Comparison of ENCODE assay signal across 10 cellular contexts in genomic region chr12:53725824-53726223, GRCh38. TPM values are rescaled to one million over a fixed set of nuclear protein-coding genes. Genes with fewer than 3 reads are reported as not detected.
A peak's percentile ranks its signal among the peaks of the same experiment; 100 is the strongest.
DNase-seq lines count a peak whose midpoint lies in the region; ATAC-seq and TF ChIP-seq lines count a peak whose summit lies in the region.
"Had no signal": no experiment of that assay in that cellular context is flagged by ENCODE, and none has a peak within 500 bp of the region (broad histone marks: within the 10 kb centered on the region; RNA-seq: fewer than 3 reads in every experiment).

No MANE protein-coding gene starts in this region.

- peaks cover 0 to 1% (median 0%) of the 10 kb centered on the region in 7 donors for H3K9me3 Mint-ChIP-seq in naive B cell

- H3K4me3 ChIP-seq in A673 (ENCODE audit: low read depth, low read length, poor library complexity, severe bottlenecking) (peak overlapping the region; percentile 57), HFF-Myc (replicated peaks; ENCODE audit: low read depth, low read length) (peak overlapping the region; percentile 83), breast epithelium (peak overlapping the region; percentile 59 to 91 (median 86))
- H3K4me3 ChIP-seq: HAP-1 had no signal

- H3K27ac Mint-ChIP-seq in naive B cell, result no peak overlapping the region

- H3K27me3 ChIP-seq in A673 (replicated peaks; ENCODE audit: insufficient read depth, low read depth, low read length, poor library complexity) (no peaks in the 10 kb centered on the region), breast epithelium (no peaks in the 10 kb centered on the region)

- POLR2A ChIA-PET in A673 (lab: Charles Lee; ENCODE audit: low non-redundant PET), result no interaction called here

- CTCF ChIA-PET in A673 (lab: Charles Lee), result no interaction called here

- H3K36me3 Mint-ChIP-seq in naive B cell, result peaks cover 9 to 37% of the 10 kb centered on the region in 2 donors

- intact Hi-C loops in A673 (cut with micrococcal nuclease; ENCODE audit: unreplicated experiment), result no loop called here
- intact Hi-C loops in breast epithelium (cut with DNase I; ENCODE audit: low total_unique reads), result no loop called here

- TF ChIP-seq POLR2A in breast epithelium (IDR thresholded peaks at IDR 0.05), result no peak

- BruUV-seq in A673 (replicated peaks; lab: Mats Ljungman, UMichigan), result no TSS peak

- H3K36me3 ChIP-seq in A673 (ENCODE audit: insufficient read depth, low read length, poor library complexity, severe bottlenecking), result no peaks in the 10 kb centered on the region
- H3K36me3 ChIP-seq in breast epithelium, result no peaks in the 10 kb centered on the region
- H3K36me3 ChIP-seq: HAP-1 had no signal

- peaks cover 5% of the 10 kb centered on the region for H3K4me1 ChIP-seq in A673 (ENCODE audit: insufficient read depth, low read length, poor library complexity, severe bottlenecking)
- peaks cover 0 to 12% of the 10 kb centered on the region in 2 donors for H3K4me1 ChIP-seq in breast epithelium

- no peak overlapping the region for H3K27ac ChIP-seq in A673 (ENCODE audit: low read depth, low read length, poor library complexity, severe bottlenecking)
- H3K27ac ChIP-seq in breast epithelium, result peak overlapping the region in 1 of 2 donors; percentile 25

- DNase-seq in A673 (ENCODE audit: low spot score), result no peak
- no peak for DNase-seq in HFF-Myc (ENCODE audit: extremely low read depth, low read depth)
- no peak for DNase-seq in breast epithelium (ENCODE audit: low spot score in 2 of 2)
- no peak for DNase-seq in naive B cell
- DNase-seq in NCI-H526 (lab: John Stamatoyannopoulos, UW), result no peak
- DNase-seq: NCI-H1436 had no signal

- no peaks in the 10 kb centered on the region for H3K27me3 Mint-ChIP-seq in naive B cell

- no peak for TF ChIP-seq CTCF in A673 (conservative IDR thresholded peaks at IDR 0.05; ENCODE audit: low read depth, low read length)
- TF ChIP-seq CTCF in HFF-Myc (IDR thresholded peaks at IDR 0.05; ENCODE audit: low read depth, low read length, missing control alignments), result no peak
- TF ChIP-seq CTCF in breast epithelium (IDR thresholded peaks at IDR 0.05), result no peak

- ATAC-seq in naive B cell (ENCODE audit: low read depth in 2 of 2) (no peak), esophagus mucosa (no peak), HG02938 (IDR thresholded peaks at IDR 0.05; ENCODE audit: unreplicated experiment) (no peak), GM18519 (IDR thresholded peaks at IDR 0.05; ENCODE audit: low FRiP score, unreplicated experiment) (no peak)

- H3K9me3 ChIP-seq in A673 (ENCODE audit: low read depth, low read length, poor library complexity, severe bottlenecking) (no peaks in the 10 kb centered on the region), breast epithelium (no peaks in the 10 kb centered on the region)
- H3K9me3 ChIP-seq: HAP-1 had no signal

- peaks cover 28 to 37% (median 32%) of the 10 kb centered on the region in 3 donors for H3K4me1 Mint-ChIP-seq in naive B cell

- peak overlapping the region; percentile 58 to 98 (median 94) for H3K4me3 Mint-ChIP-seq in naive B cell

RNA-seq across cellular contexts. Expression of gene CALCOCO1, which starts 1.4 kb away (rescaled TPM):
- total RNA-seq in A673 (2021) (16.8 and 34.0 TPM in 2 replicates), breast epithelium (100 to 1,000 TPM; 218 to 301 (median 295) TPM), esophagus mucosa (34.6 TPM)
- 10 to 100 TPM; 65.8 to 93.2 (median 78.8) TPM for polyA plus RNA-seq in naive B cell (ENCODE audit: low read depth in 6 of 6)

RNA-seq across cellular contexts. Expression of gene CISTR, which starts 26.0 kb away (rescaled TPM):
- not detected in 2 replicates for total RNA-seq in A673 (2021)
- not detected for total RNA-seq in breast epithelium
- polyA plus RNA-seq in naive B cell (ENCODE audit: low read depth in 6 of 6), result not detected
- total RNA-seq in esophagus mucosa, result not detected

RNA-seq across cellular contexts. Expression of gene ATP5MC2, which starts 49.9 kb away (rescaled TPM):
- total RNA-seq in A673 (2021) (447 and 450 TPM in 2 replicates), breast epithelium (100 to 1,000 TPM; 286 to 394 (median 306) TPM), esophagus mucosa (246 TPM)
- 100 to 1,000 TPM; 491 to 654 (median 582) TPM for polyA plus RNA-seq in naive B cell (ENCODE audit: low read depth in 6 of 6)
